In genomic region chr18:50053142-50053541, GRCh38 we compare ENCODE assay signal across 20 cellular contexts.
"Had no signal": no experiment of that assay in that cellular context is flagged by ENCODE, and none has a peak within 500 bp of the region (broad histone marks: within the 10 kb centered on the region; RNA-seq: fewer than 3 reads in every experiment).

No MANE protein-coding gene starts in this region.

- H3K27ac ChIP-seq: RWPE1 had no signal

- H3K9me3 ChIP-seq: SK-N-SH had no signal

- DNase-seq: KBM-7; MV-4-11; NCI-H1048; NCI-H1105; NCI-H1417; NCI-H1436 treated with DMSO at 0.1 percent for 48 hours; NCI-H187; NCI-H2029; NCI-H2081 treated with DMSO at 0.1 percent for 48 hours; NCI-H2227 treated with DMSO at 0.1 percent for 48 hours; NCI-H526 treated with DMSO at 0.1 percent for 48 hours; NCI-H748 treated with DMSO at 0.1 percent for 48 hours; NK-92 treated with Interleukin-12 subunit alpha and Interleukin-12 subunit beta, amount 100 ng/mL, for 24 hours; PC-3; SHP77; SK-N-SH; SW 1271; T-cell had no signal

- ATAC-seq: Panc1, PC-3, T-cell had no signal
